ENCODE assay signal across 1 cellular context in the genomic region with DNA sequence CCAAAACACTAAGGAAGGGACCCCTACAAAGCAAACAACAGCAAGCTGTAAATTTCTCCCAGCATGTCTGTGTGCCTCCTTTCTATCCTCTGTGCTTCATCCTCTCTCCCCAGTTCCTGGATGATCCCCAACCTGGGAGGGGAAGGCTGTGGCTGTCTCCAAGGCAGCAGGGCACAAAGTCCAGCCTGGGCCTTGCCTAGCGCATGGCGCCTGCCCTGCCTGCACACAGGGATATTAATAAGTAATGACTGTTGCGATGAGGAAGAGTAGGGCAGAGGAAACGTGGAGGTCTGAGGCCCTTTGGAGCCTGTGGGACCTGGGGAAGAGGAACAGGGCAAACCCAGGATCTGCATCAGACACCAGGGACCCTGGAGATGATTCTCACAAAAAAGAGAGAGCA.
TF ChIP-seq lines count a peak whose summit lies in the region.

No MANE protein-coding gene starts in this region.

TF ChIP-seq in GM23338, 12 proteins besides CTCF, POLR2A, EP300 and RAD21 (continued from another document):
- TF ChIP-seq, protein P1, sequence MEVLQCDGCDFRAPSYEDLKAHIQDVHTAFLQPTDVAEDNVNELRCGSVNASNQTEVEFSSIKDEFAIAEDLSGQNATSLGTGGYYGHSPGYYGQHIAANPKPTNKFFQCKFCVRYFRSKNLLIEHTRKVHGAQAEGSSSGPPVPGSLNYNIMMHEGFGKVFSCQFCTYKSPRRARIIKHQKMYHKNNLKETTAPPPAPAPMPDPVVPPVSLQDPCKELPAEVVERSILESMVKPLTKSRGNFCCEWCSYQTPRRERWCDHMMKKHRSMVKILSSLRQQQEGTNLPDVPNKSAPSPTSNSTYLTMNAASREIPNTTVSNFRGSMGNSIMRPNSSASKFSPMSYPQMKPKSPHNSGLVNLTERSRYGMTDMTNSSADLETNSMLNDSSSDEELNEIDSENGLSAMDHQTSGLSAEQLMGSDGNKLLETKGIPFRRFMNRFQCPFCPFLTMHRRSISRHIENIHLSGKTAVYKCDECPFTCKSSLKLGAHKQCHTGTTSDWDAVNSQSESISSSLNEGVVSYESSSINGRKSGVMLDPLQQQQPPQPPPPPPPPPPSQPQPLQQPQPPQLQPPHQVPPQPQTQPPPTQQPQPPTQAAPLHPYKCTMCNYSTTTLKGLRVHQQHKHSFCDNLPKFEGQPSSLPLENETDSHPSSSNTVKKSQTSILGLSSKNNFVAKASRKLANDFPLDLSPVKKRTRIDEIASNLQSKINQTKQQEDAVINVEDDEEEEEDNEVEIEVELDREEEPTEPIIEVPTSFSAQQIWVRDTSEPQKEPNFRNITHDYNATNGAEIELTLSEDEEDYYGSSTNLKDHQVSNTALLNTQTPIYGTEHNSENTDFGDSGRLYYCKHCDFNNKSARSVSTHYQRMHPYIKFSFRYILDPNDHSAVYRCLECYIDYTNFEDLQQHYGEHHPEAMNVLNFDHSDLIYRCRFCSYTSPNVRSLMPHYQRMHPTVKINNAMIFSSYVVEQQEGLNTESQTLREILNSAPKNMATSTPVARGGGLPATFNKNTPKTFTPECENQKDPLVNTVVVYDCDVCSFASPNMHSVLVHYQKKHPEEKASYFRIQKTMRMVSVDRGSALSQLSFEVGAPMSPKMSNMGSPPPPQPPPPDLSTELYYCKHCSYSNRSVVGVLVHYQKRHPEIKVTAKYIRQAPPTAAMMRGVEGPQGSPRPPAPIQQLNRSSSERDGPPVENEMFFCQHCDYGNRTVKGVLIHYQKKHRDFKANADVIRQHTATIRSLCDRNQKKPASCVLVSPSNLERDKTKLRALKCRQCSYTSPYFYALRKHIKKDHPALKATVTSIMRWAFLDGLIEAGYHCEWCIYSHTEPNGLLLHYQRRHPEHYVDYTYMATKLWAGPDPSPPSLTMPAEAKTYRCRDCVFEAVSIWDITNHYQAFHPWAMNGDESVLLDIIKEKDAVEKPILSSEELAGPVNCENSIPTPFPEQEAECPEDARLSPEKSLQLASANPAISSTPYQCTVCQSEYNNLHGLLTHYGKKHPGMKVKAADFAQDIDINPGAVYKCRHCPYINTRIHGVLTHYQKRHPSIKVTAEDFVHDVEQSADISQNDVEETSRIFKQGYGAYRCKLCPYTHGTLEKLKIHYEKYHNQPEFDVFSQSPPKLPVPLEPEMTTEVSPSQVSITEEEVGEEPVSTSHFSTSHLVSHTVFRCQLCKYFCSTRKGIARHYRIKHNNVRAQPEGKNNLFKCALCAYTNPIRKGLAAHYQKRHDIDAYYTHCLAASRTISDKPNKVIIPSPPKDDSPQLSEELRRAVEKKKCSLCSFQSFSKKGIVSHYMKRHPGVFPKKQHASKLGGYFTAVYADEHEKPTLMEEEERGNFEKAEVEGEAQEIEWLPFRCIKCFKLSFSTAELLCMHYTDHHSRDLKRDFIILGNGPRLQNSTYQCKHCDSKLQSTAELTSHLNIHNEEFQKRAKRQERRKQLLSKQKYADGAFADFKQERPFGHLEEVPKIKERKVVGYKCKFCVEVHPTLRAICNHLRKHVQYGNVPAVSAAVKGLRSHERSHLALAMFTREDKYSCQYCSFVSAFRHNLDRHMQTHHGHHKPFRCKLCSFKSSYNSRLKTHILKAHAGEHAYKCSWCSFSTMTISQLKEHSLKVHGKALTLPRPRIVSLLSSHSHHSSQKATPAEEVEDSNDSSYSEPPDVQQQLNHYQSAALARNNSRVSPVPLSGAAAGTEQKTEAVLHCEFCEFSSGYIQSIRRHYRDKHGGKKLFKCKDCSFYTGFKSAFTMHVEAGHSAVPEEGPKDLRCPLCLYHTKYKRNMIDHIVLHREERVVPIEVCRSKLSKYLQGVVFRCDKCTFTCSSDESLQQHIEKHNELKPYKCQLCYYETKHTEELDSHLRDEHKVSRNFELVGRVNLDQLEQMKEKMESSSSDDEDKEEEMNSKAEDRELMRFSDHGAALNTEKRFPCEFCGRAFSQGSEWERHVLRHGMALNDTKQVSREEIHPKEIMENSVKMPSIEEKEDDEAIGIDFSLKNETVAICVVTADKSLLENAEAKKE (CRISPR knock-in tag; IDR thresholded peaks at IDR 0.05): no peak
- TF ChIP-seq CREB1 (CRISPR knock-in tag; IDR thresholded peaks at IDR 0.05; ENCODE audit: low read depth) (no peak), JUNB (IDR thresholded peaks at IDR 0.05; ENCODE audit: unreplicated experiment) (no peak), ZNF114 (CRISPR knock-in tag; IDR thresholded peaks at IDR 0.05) (no peak)
TF ChIP-seq in GM23338: peak in this region for 0.
